In genomic region chr1:110785612-110786011, GRCh38 we compare ENCODE assay signal across 26 cellular contexts.
A peak's percentile ranks its signal among the peaks of the same experiment; 100 is the strongest.
DNase-seq lines count a peak whose midpoint lies in the region; ATAC-seq and TF ChIP-seq lines count a peak whose summit lies in the region.
"Had no signal": no experiment of that assay in that cellular context is flagged by ENCODE, and none has a peak within 500 bp of the region (broad histone marks: within the 10 kb centered on the region; RNA-seq: fewer than 3 reads in every experiment).

No MANE protein-coding gene starts in this region.

- no peak overlapping the region for H3K4me3 ChIP-seq in osteoblast (ENCODE audit: insufficient read depth, low read length)
- H3K4me3 ChIP-seq: dorsolateral prefrontal cortex, heart right ventricle, K562, left lung had no signal

- peaks cover 4% of the 10 kb centered on the region for H3K27me3 Mint-ChIP-seq in activated naive CD4-positive, alpha-beta T cell treated with anti-CD3 and anti-CD28 coated beads, Interleukin-2, amount 10 ng/mL, durations not matched to agents 7 days and 5 days
- no peaks in the 10 kb centered on the region for H3K27me3 Mint-ChIP-seq in activated T-helper 17 cell treated with anti-CD3 and anti-CD28 coated beads, Interleukin-2, amount 50 U/mL, for 72 hours
- H3K27me3 Mint-ChIP-seq in naive thymus-derived CD8-positive, alpha-beta T cell: peaks cover 0 to 2% (median 0%) of the 10 kb centered on the region in 5 donors

- H3K4me1 ChIP-seq in osteoblast (ENCODE audit: insufficient read depth, low read length): no peaks in the 10 kb centered on the region
- H3K4me1 ChIP-seq: left lung had no signal

- POLR2A ChIA-PET in naive thymus-derived CD8-positive, alpha-beta T cell (lab: Charles Lee): interaction anchor here (1.2 to 3.7 kb wide), 2 partner anchors 88 to 178 kb away, joined by 3 to 27 read pairs; partner anchors contain the start of genes CD53 and LRIF1

- H3K4me3 Mint-ChIP-seq in activated naive CD4-positive, alpha-beta T cell treated with anti-CD3 and anti-CD28 coated beads, Interleukin-2, amount 10 ng/mL, durations not matched to agents 7 days and 5 days: no peak overlapping the region
- peak overlapping the region; percentile 53 for H3K4me3 Mint-ChIP-seq in activated T-helper 17 cell treated with anti-CD3 and anti-CD28 coated beads, Interleukin-2, amount 50 U/mL, for 72 hours
- H3K4me3 Mint-ChIP-seq in naive thymus-derived CD8-positive, alpha-beta T cell: peak overlapping the region in 6 of 10 donors; percentile 2 to 82 (median 64)
- H3K4me3 Mint-ChIP-seq: nephron progenitor cell had no signal

- H4K20me1 ChIP-seq in osteoblast (ENCODE audit: insufficient read depth, low read length): no peaks in the 10 kb centered on the region

- no peak for ATAC-seq in activated T-helper 17 cell treated with anti-CD3 and anti-CD28 coated beads, Interleukin-2, amount 50 U/mL, for 72 hours (replicated peaks)
- no peak for ATAC-seq in naive thymus-derived CD8-positive, alpha-beta T cell
- ATAC-seq in HG03196 (IDR thresholded peaks at IDR 0.05; ENCODE audit: unreplicated experiment): no peak
- ATAC-seq in HG02840 (IDR thresholded peaks at IDR 0.05; ENCODE audit: low FRiP score, unreplicated experiment): no peak
- ATAC-seq: heart right ventricle, K562, left lung, Right ventricle myocardium inferior, sciatic nerve had no signal

- CTCF ChIA-PET in activated naive CD4-positive, alpha-beta T cell treated with anti-CD3 and anti-CD28 coated beads, Interleukin-2, amount 10 ng/mL, durations not matched to agents 7 days and 5 days (lab: Charles Lee): interaction anchor here (1.0 to 12.8 kb wide), 9 partner anchors 10 to 726 kb away, joined by 3 to 185 read pairs (median 19); no protein-coding TSS in a partner anchor

- H3K79me2 ChIP-seq in osteoblast (ENCODE audit: insufficient read depth, low read length): no peaks in the 10 kb centered on the region

- H3K9me3 ChIP-seq in KOPT-K1 (ENCODE audit: insufficient read depth, low read length, poor library complexity, severe bottlenecking) (peaks cover 19% of the 10 kb centered on the region), osteoblast (ENCODE audit: low read depth, low read length) (no peaks in the 10 kb centered on the region)

- H3K36me3 ChIP-seq in KOPT-K1 (ENCODE audit: insufficient read depth, low read length): no peaks in the 10 kb centered on the region
- H3K36me3 ChIP-seq in osteoblast (ENCODE audit: insufficient read depth, low read length): no peaks in the 10 kb centered on the region
- H3K36me3 ChIP-seq: heart right ventricle, left lung had no signal

- peaks cover 18% of the 10 kb centered on the region for H3K9me3 Mint-ChIP-seq in activated naive CD4-positive, alpha-beta T cell treated with anti-CD3 and anti-CD28 coated beads, Interleukin-2, amount 10 ng/mL, durations not matched to agents 7 days and 5 days
- H3K9me3 Mint-ChIP-seq in activated T-helper 17 cell treated with anti-CD3 and anti-CD28 coated beads, Interleukin-2, amount 50 U/mL, for 72 hours: peaks cover 4% of the 10 kb centered on the region
- peaks cover 3 to 30% (median 18%) of the 10 kb centered on the region in 9 donors for H3K9me3 Mint-ChIP-seq in naive thymus-derived CD8-positive, alpha-beta T cell

- peaks cover 76% of the 10 kb centered on the region for H3K4me1 Mint-ChIP-seq in activated naive CD4-positive, alpha-beta T cell treated with anti-CD3 and anti-CD28 coated beads, Interleukin-2, amount 10 ng/mL, durations not matched to agents 7 days and 5 days
- peaks cover 39% of the 10 kb centered on the region for H3K4me1 Mint-ChIP-seq in activated T-helper 17 cell treated with anti-CD3 and anti-CD28 coated beads, Interleukin-2, amount 50 U/mL, for 72 hours
- peaks cover 36 to 79% (median 72%) of the 10 kb centered on the region in 4 donors for H3K4me1 Mint-ChIP-seq in naive thymus-derived CD8-positive, alpha-beta T cell

- H3K4me2 ChIP-seq in osteoblast (ENCODE audit: insufficient read depth, low read length): no peak overlapping the region

- no peak for DNase-seq in activated naive CD4-positive, alpha-beta T cell treated with anti-CD3 and anti-CD28 coated beads, Interleukin-2, amount 10 ng/mL, durations not matched to agents 7 days and 5 days
- no peak for DNase-seq in activated naive CD4-positive, alpha-beta T cell treated with anti-CD3 and anti-CD28 coated beads, Interleukin-2, amount 50 U/mL, for 16 hours
- DNase-seq in naive thymus-derived CD8-positive, alpha-beta T cell: no peak
- DNase-seq in osteoblast (ENCODE audit: insufficient read length, low spot score, missing footprints): no peak
- DNase-seq: activated CD8-positive, alpha-beta memory T cell treated with anti-CD3 and anti-CD28 coated beads, Interleukin-2, amount 50 U/mL, for 48 hours; activated gamma-delta T cell; anterior cingulate cortex; caudate nucleus; dorsolateral prefrontal cortex; GDM1; heart right ventricle; immature natural killer cell; left lung; midbrain; MV-4-11; NCI-H1694; NCI-H526 treated with DMSO at 0.1 percent for 48 hours; nephron progenitor cell; posterior cingulate gyrus had no signal

- TF ChIP-seq CTCF in osteoblast (IDR thresholded peaks at IDR 0.05; ENCODE audit: extremely low read depth, low read depth, low read length): no peak

- H3K27ac Mint-ChIP-seq in activated naive CD4-positive, alpha-beta T cell treated with anti-CD3 and anti-CD28 coated beads, Interleukin-2, amount 10 ng/mL, durations not matched to agents 7 days and 5 days: peak overlapping the region; percentile 97
- H3K27ac Mint-ChIP-seq in activated T-helper 17 cell treated with anti-CD3 and anti-CD28 coated beads, Interleukin-2, amount 50 U/mL, for 72 hours: peak overlapping the region; percentile 37
- peak overlapping the region in 7 of 10 donors; percentile 10 to 95 (median 69) for H3K27ac Mint-ChIP-seq in naive thymus-derived CD8-positive, alpha-beta T cell
- H3K27ac Mint-ChIP-seq: immature natural killer cell, nephron progenitor cell had no signal

- H3K36me3 Mint-ChIP-seq in activated naive CD4-positive, alpha-beta T cell treated with anti-CD3 and anti-CD28 coated beads, Interleukin-2, amount 10 ng/mL, durations not matched to agents 7 days and 5 days: peaks cover 26% of the 10 kb centered on the region
- no peaks in the 10 kb centered on the region for H3K36me3 Mint-ChIP-seq in activated T-helper 17 cell treated with anti-CD3 and anti-CD28 coated beads, Interleukin-2, amount 50 U/mL, for 72 hours (ENCODE audit: low read depth)
- H3K36me3 Mint-ChIP-seq in naive thymus-derived CD8-positive, alpha-beta T cell: peaks cover 0 to 21% (median 17%) of the 10 kb centered on the region in 3 donors

- no peaks in the 10 kb centered on the region for H3K27me3 ChIP-seq in osteoblast (ENCODE audit: insufficient read depth, low read length)

- H3K27ac ChIP-seq in KOPT-K1 (ENCODE audit: low read depth, low read length, poor library complexity, severe bottlenecking): peak overlapping the region; percentile 100
- no peak overlapping the region for H3K27ac ChIP-seq in osteoblast (ENCODE audit: low read depth, low read length)
- H3K27ac ChIP-seq: dorsolateral prefrontal cortex, left lung had no signal

- no peak overlapping the region for H2AFZ ChIP-seq in osteoblast (ENCODE audit: low read length)

Comparison
In these comparisons a context has a peak if more than half of its experiments do, and no peak if none do; other contexts are left out.
1. H3K27ac Mint-ChIP-seq: peak in every context shown above with its lines; median percentile 97 in activated naive CD4-positive, alpha-beta T cell treated with anti-CD3 and anti-CD28 coated beads, Interleukin-2, amount 10 ng/mL, durations not matched to agents 7 days and 5 days; 69 in naive thymus-derived CD8-positive, alpha-beta T cell; 37 in activated T-helper 17 cell treated with anti-CD3 and anti-CD28 coated beads, Interleukin-2, amount 50 U/mL, for 72 hours.